23 cellular contexts compared by ENCODE assay signal in genomic region chr9:22171691-22172090, GRCh38.
"Had no signal": no experiment of that assay in that cellular context is flagged by ENCODE, and none has a peak within 500 bp of the region (broad histone marks: within the 10 kb centered on the region; RNA-seq: fewer than 3 reads in every experiment).

No MANE protein-coding gene starts in this region.

- H3K27ac ChIP-seq: breast epithelium, coronary artery, gastroesophageal sphincter, left ventricle myocardium inferior, ovary, prostate gland, tibial artery had no signal

- H3K27ac Mint-ChIP-seq: activated CD4-positive, alpha-beta T cell treated with anti-CD3 and anti-CD28 coated beads for 36 hours; activated naive CD8-positive, alpha-beta T cell treated with anti-CD3 and anti-CD28 coated beads for 36 hours; endodermal cell; natural killer cell treated with Interleukin-12 subunit alpha and Interleukin-12 subunit beta and Interleukin-15 and Interleukin-18, amount 100 ng/mL, for 72 hours; stimulated activated naive CD8-positive, alpha-beta T cell treated with anti-CD3 and anti-CD28 coated beads, Interleukin-15, Interleukin-2, amounts not matched to agents 100 ng/mL and 50 ng/mL, for 24 hours had no signal

- H3K4me1 ChIP-seq: breast epithelium, gastroesophageal sphincter, prostate gland, tibial artery had no signal

- H3K9me3 Mint-ChIP-seq: activated T-cell treated with anti-CD3 and anti-CD28 coated beads, Interleukin-2, amount 50 U/mL, for 4 hours; natural killer cell treated with Interleukin-12 subunit alpha and Interleukin-12 subunit beta and Interleukin-15 and Interleukin-18, amount 100 ng/mL, for 72 hours; stimulated activated naive CD8-positive, alpha-beta T cell treated with anti-CD3 and anti-CD28 coated beads, Interleukin-15, Interleukin-2, amounts not matched to agents 100 ng/mL and 50 ng/mL, for 24 hours had no signal

- H3K36me3 ChIP-seq: breast epithelium, gastroesophageal sphincter, left ventricle myocardium inferior, ovary, prostate gland, tibial artery had no signal

- H3K4me3 Mint-ChIP-seq: activated CD4-positive, alpha-beta T cell treated with anti-CD3 and anti-CD28 coated beads for 36 hours; activated naive CD8-positive, alpha-beta T cell treated with anti-CD3 and anti-CD28 coated beads for 36 hours; activated T-cell treated with anti-CD3 and anti-CD28 coated beads, Interleukin-2, amount 50 U/mL, for 4 hours; endodermal cell; natural killer cell treated with Interleukin-12 subunit alpha and Interleukin-12 subunit beta and Interleukin-15 and Interleukin-18, amount 100 ng/mL, for 72 hours; stimulated activated naive CD8-positive, alpha-beta T cell treated with anti-CD3 and anti-CD28 coated beads, Interleukin-15, Interleukin-2, amounts not matched to agents 100 ng/mL and 50 ng/mL, for 24 hours had no signal

- H3K4me3 ChIP-seq: breast epithelium, coronary artery, gastroesophageal sphincter, left ventricle myocardium inferior, ovary, prostate gland, tibial artery had no signal

- H3K9me3 ChIP-seq: breast epithelium, gastroesophageal sphincter, left ventricle myocardium inferior, ovary, prostate gland, tibial artery had no signal

- ATAC-seq: activated CD4-positive, alpha-beta T cell treated with anti-CD3 and anti-CD28 coated beads for 36 hours; activated T-cell treated with anti-CD3 and anti-CD28 coated beads, Interleukin-2, amount 50 U/mL, for 4 hours; gastroesophageal sphincter; natural killer cell treated with Interleukin-12 subunit alpha and Interleukin-12 subunit beta and Interleukin-15 and Interleukin-18, amount 100 ng/mL, for 72 hours had no signal

- H3K27me3 ChIP-seq: breast epithelium, gastroesophageal sphincter, ovary had no signal

- DNase-seq: activated CD4-positive, alpha-beta T cell treated with anti-CD3 and anti-CD28 coated beads for 36 hours; activated CD4-positive, alpha-beta T cell treated with anti-CD3 and anti-CD28 coated beads, Interleukin-2, amount 50 U/mL, for 4 hours; activated CD8-positive, alpha-beta memory T cell treated with anti-CD3 and anti-CD28 coated beads, Interleukin-2, amount 50 U/mL, for 48 hours; activated naive CD4-positive, alpha-beta T cell treated with Interleukin-2 at 50 U/mL for 16 hours; activated naive CD8-positive, alpha-beta T cell treated with anti-CD3 and anti-CD28 coated beads for 36 hours; activated T-cell treated with anti-CD3 and anti-CD28 coated beads, Interleukin-2, amount 50 U/mL, for 4 hours; amniotic stem cell; endodermal cell; head of caudate nucleus; hypothalamus; left ventricle myocardium inferior; midbrain; ovary; stimulated activated CD4-positive, alpha-beta T cell treated with anti-CD3 and anti-CD28 coated beads, Interleukin-4, amount 100 ng/mL, for 24 hours; substantia nigra; T-helper 9 cell; tibial artery had no signal
